In the genomic region with DNA sequence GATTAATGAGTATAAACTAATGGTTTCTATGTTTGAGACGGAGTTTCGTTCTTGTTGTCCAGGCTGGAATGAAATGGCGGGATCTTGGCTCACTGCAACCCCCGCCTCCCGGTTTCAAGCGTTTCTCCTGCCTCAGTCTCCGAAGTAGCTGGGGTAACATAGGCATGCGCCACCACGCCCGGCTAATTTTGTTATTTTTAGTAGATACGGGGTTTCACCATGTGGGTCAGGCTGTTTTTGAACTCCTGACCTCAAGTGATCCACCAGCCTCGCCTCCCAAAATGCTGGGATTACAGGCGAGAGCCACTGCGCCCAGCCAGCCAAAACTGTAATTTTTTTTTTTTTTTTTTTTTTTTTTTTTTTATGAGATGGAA, we compare ENCODE assay signal across 13 cellular contexts.
DNase-seq lines count a peak whose midpoint lies in the region; TF ChIP-seq lines count a peak whose summit lies in the region.
"Had no signal": no experiment of that assay in that cellular context is flagged by ENCODE, and none has a peak within 500 bp of the region (broad histone marks: within the 10 kb centered on the region; RNA-seq: fewer than 3 reads in every experiment).

No MANE protein-coding gene starts in this region.

- peak overlapping the region; percentile 91 for H3K4me2 ChIP-seq in Loucy (ENCODE audit: low read depth, low read length, poor library complexity, severe bottlenecking)

- no peaks in the 10 kb centered on the region for H3K79me2 ChIP-seq in Loucy (ENCODE audit: insufficient read depth, low read length)

- H3K4me1 Mint-ChIP-seq in osteocyte (ENCODE audit: unreplicated experiment): no peaks in the 10 kb centered on the region

- H3F3A ChIP-seq in Loucy (ENCODE audit: low read depth): peaks cover 26% of the 10 kb centered on the region

- no peak overlapping the region for H2AFZ ChIP-seq in Loucy (ENCODE audit: low read length)

- no peaks in the 10 kb centered on the region for H3K9me2 ChIP-seq in Loucy (replicated peaks; ENCODE audit: low read depth, low read length)

- no peak overlapping the region for H3K27ac ChIP-seq in ectodermal cell (ENCODE audit: insufficient read depth, low read depth, low read length, poor library complexity, severe bottlenecking)

- H3K27me3 Mint-ChIP-seq in osteocyte (ENCODE audit: unreplicated experiment): no peaks in the 10 kb centered on the region

- no peaks in the 10 kb centered on the region for H4K20me1 ChIP-seq in Loucy (ENCODE audit: insufficient read depth, low read length, poor library complexity, severe bottlenecking)

- H3K4me3 Mint-ChIP-seq in osteocyte (ENCODE audit: unreplicated experiment): no peak overlapping the region

- peak overlapping the region; percentile 95 for H3K9ac ChIP-seq in Loucy (ENCODE audit: low read depth, low read length, poor library complexity, severe bottlenecking)

- H3K36me3 Mint-ChIP-seq in osteocyte (ENCODE audit: unreplicated experiment): no peaks in the 10 kb centered on the region

- no peaks in the 10 kb centered on the region for H3K9me3 Mint-ChIP-seq in osteocyte (ENCODE audit: unreplicated experiment)

- peaks cover 40% of the 10 kb centered on the region for H3K4me1 ChIP-seq in Loucy (ENCODE audit: insufficient read depth, low read length, poor library complexity, severe bottlenecking)
- H3K4me1 ChIP-seq in ectodermal cell (ENCODE audit: control insufficient read depth, insufficient read depth, low read length): peaks cover 3% of the 10 kb centered on the region

- peak overlapping the region; percentile 27 for H3K27ac Mint-ChIP-seq in osteocyte (ENCODE audit: unreplicated experiment)

- no peaks in the 10 kb centered on the region for H3K9me3 ChIP-seq in Loucy (ENCODE audit: insufficient read depth, low read depth, low read length)
- no peaks in the 10 kb centered on the region for H3K9me3 ChIP-seq in ectodermal cell (ENCODE audit: control insufficient read depth, low read length)
- H3K9me3 ChIP-seq: MG63, mucosa of descending colon, stomach had no signal

- DNase-seq in NCI-H82 (lab: John Stamatoyannopoulos, UW): peak; percentile 64
- no peak for DNase-seq in NCI-H82 treated with DMSO at 0.1 percent for 48 hours (lab: John Stamatoyannopoulos, UW; ENCODE audit: unreplicated experiment)
- DNase-seq in osteocyte (ENCODE audit: extremely low spot score, unreplicated experiment): no peak
- DNase-seq in GOT3 (lab: John Stamatoyannopoulos, UW): no peak
- no peak for DNase-seq in NOMO-1 treated with DMSO at 0.1 percent for 48 hours (lab: John Stamatoyannopoulos, UW; ENCODE audit: unreplicated experiment)
- no peak for DNase-seq in activated CD4-positive, alpha-beta T cell treated with anti-CD3 and anti-CD28 coated beads for 48 hours
- DNase-seq: activated T-cell treated with anti-CD3 and anti-CD28 coated beads for 4 hours; MG63; stimulated activated CD4-positive, alpha-beta T cell treated with anti-CD3 and anti-CD28 coated beads, Interleukin-1b, Interleukin-23, amount 100 ng/mL, for 48 hours; stomach had no signal

- H3K4me3 ChIP-seq in Loucy (ENCODE audit: low read length, poor library complexity, severe bottlenecking) (peak overlapping the region; percentile 84), ectodermal cell (ENCODE audit: insufficient read depth, low read depth, low read length) (peak overlapping the region; percentile 84)

- H3K36me3 ChIP-seq in Loucy (ENCODE audit: insufficient read depth, low read length) (no peaks in the 10 kb centered on the region), ectodermal cell (ENCODE audit: control insufficient read depth, insufficient read depth, low read length) (no peaks in the 10 kb centered on the region)
- H3K36me3 ChIP-seq: MG63, stomach had no signal

- no peak for TF ChIP-seq CTCF in Loucy (conservative IDR thresholded peaks at IDR 0.05; ENCODE audit: low read length)
- TF ChIP-seq CTCF in osteocyte (IDR thresholded peaks at IDR 0.05): no peak

- 84 to 85% methylated on average over 13 to 14 of the region's 14 CpGs for WGBS in ectodermal cell, 2 experiments

- no peaks in the 10 kb centered on the region for H3K27me3 ChIP-seq in Loucy (ENCODE audit: insufficient read depth, low read length, poor library complexity, severe bottlenecking)
- H3K27me3 ChIP-seq in ectodermal cell (ENCODE audit: control insufficient read depth, insufficient read depth, low read length, poor library complexity, severe bottlenecking): no peaks in the 10 kb centered on the region
- H3K27me3 ChIP-seq: MG63 had no signal
